Comparison of ENCODE assay signal across 24 cellular contexts in the genomic region with DNA sequence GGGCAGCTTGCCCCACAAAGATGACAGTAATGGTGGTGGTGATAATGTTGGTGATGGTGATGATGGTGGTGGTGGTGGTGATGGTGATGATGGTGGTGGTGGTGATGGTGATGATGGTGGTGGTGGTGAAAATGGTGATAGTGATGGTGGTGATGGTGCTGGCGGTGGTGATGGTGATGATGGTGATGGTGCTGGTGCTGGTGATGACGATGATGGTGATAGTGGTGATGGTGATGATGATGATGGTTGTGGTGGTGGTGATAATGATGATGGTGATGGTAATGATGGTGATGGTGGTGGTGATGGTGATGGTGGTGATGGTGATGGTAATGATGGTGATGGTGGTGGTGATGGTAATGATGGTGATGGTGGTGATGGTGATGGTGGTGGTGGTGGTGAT. TPM values are rescaled to one million over a fixed set of nuclear protein-coding genes. Genes with fewer than 3 reads are reported as not detected.
"Had no signal": no experiment of that assay in that cellular context is flagged by ENCODE, and none has a peak within 500 bp of the region (broad histone marks: within the 10 kb centered on the region; RNA-seq: fewer than 3 reads in every experiment).

No MANE protein-coding gene starts in this region.

- DNase-seq: dorsolateral prefrontal cortex; effector CD4-positive, alpha-beta T cell; foreskin fibroblast; gastrocnemius medialis; heart left ventricle; kidney; left lung; mesendoderm; midbrain; naive thymus-derived CD4-positive, alpha-beta T cell; pancreas; sigmoid colon; stimulated activated CD4-positive, alpha-beta T cell treated with anti-CD3 and anti-CD28 coated beads, Interleukin-2, amount 100 ng/mL, for 24 hours; stimulated activated CD4-positive, alpha-beta T cell treated with anti-CD3 and anti-CD28 coated beads, Interleukin-4, amount 100 ng/mL, for 24 hours; stimulated activated naive CD4-positive, alpha-beta T cell treated with Interleukin-2 at 50 U/mL for 16 hours; stomach; thyroid gland had no signal

- H3K27me3 ChIP-seq: hepatocyte, pancreas, sigmoid colon, stomach, thyroid gland had no signal

- ATAC-seq: esophagus mucosa; gastrocnemius medialis; heart left ventricle; left lung; naive thymus-derived CD4-positive, alpha-beta T cell; pancreas; stimulated activated effector memory CD8-positive, alpha-beta T cell treated with anti-CD3 and anti-CD28 coated beads, Interleukin-12 subunit alpha, Interleukin-12 subunit beta, amount 100 ng/mL, for 72 hours had no signal

- H3K79me2 ChIP-seq: hepatocyte had no signal

- H3K36me3 ChIP-seq: gastrocnemius medialis, heart left ventricle, left lung, neutrophil, pancreas, sigmoid colon, stomach, thyroid gland had no signal

- H3K4me1 ChIP-seq: gastrocnemius medialis, heart left ventricle, left lung, pancreas, thyroid gland had no signal

- H2AFZ ChIP-seq: hepatocyte had no signal

- FAIRE-seq: colon, kidney, pancreas had no signal

- H3K4me3 ChIP-seq: dorsolateral prefrontal cortex, gastrocnemius medialis, heart left ventricle, hepatocyte, left lung, pancreas, sigmoid colon, stomach, thyroid gland had no signal

- H3K27ac ChIP-seq: dorsolateral prefrontal cortex, epithelial cell of prostate, gastrocnemius medialis, hepatocyte, left lung, neutrophil, pancreas, thyroid gland had no signal

- H3K9me3 ChIP-seq: gastrocnemius medialis, neutrophil, pancreas, thyroid gland had no signal

- H3K4me2 ChIP-seq: hepatocyte had no signal

RNA-seq across cellular contexts. Expression of a gene that starts 46.3 kb away (rescaled TPM):
- total RNA-seq: naive thymus-derived CD4-positive, alpha-beta T cell; skeletal muscle tissue had no signal
- polyA plus RNA-seq: naive thymus-derived CD4-positive, alpha-beta T cell had no signal
